In the genomic region with DNA sequence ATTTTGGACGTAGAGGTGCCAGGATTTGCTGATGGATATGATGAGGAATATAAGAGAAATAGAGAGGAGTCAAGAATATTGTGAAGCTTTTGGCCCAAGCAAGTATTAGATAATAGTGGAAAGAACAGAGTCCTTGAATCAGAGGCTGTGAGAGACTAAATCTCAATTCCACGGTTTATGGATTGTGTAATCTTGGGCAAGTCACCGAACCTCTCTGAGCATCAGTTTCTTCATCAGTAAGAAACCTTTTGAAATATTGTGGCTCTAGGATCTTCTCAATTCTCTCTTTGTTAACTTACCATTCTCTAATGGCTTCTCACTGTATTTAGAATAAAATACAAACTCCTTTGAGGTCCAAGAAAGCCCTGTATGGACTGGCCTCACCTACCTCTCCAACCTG, we compare ENCODE assay signal across 25 cellular contexts.
DNase-seq lines count a peak whose midpoint lies in the region; FAIRE-seq and TF ChIP-seq lines count a peak whose summit lies in the region.
"Had no signal": no experiment of that assay in that cellular context is flagged by ENCODE, and none has a peak within 500 bp of the region (broad histone marks: within the 10 kb centered on the region; RNA-seq: fewer than 3 reads in every experiment).

No MANE protein-coding gene starts in this region.

- intact Hi-C loops in posterior cingulate gyrus (cut with DNase I): no loop called here

- no peak overlapping the region for H3K4me3 ChIP-seq in fibroblast of villous mesenchyme (ENCODE audit: low read depth, low read length)
- H3K4me3 ChIP-seq: gastrocnemius medialis, transverse colon had no signal

- H3K27ac ChIP-seq in caudate nucleus (ENCODE audit: low read depth, low read length): no peak overlapping the region
- H3K27ac ChIP-seq: gastrocnemius medialis, transverse colon, WERI-Rb-1 had no signal

- DNase-seq in CD1c-positive myeloid dendritic cell (ENCODE audit: extremely low spot score) (peak; percentile 34), NOMO-1 (lab: John Stamatoyannopoulos, UW; ENCODE audit: unreplicated experiment in 2 of 2) (peak; percentile 62 to 95), amniotic epithelial cell (ENCODE audit: low read depth) (peak; percentile 74), fibroblast of villous mesenchyme (ENCODE audit: low read depth) (peak; percentile 6), caudate nucleus (lab: John Stamatoyannopoulos, UW) (no peak), posterior cingulate gyrus (no peak), GM19239 (ENCODE audit: insufficient read length, low spot score) (no peak), midbrain (lab: John Stamatoyannopoulos, UW) (no peak)
- DNase-seq: activated CD4-positive, alpha-beta T cell treated with anti-CD3 and anti-CD28 coated beads, Interleukin-2, amount 50 U/mL, for 1 hour; activated CD8-positive, alpha-beta memory T cell treated with anti-CD3 and anti-CD28 coated beads, Interleukin-2, amount 50 U/mL, for 4 hours; activated naive CD4-positive, alpha-beta T cell treated with anti-CD3 and anti-CD28 coated beads, Interleukin-2, amount 50 U/mL, for 16 hours; anterior cingulate cortex; CD4-positive, alpha-beta T cell; central memory CD4-positive, alpha-beta T cell; EL; gastrocnemius medialis; left ventricle myocardium superior; NCI-H510A treated with DMSO at 0.1 percent for 48 hours; nephron progenitor cell; NK-92 treated with Interleukin-12 subunit alpha and Interleukin-12 subunit beta, amount 100 ng/mL, for 24 hours; stimulated activated CD8-positive, alpha-beta memory T cell treated with anti-CD3 and anti-CD28 coated beads, Interleukin-4, amount 100 ng/mL, for 48 hours; T-helper 2 cell; transverse colon; WERI-Rb-1 had no signal

- no peak for FAIRE-seq in GM19239 (lab: Jason Lieb, UNC)
- FAIRE-seq: islet of Langerhans had no signal

- TF ChIP-seq CTCF in fibroblast of villous mesenchyme (IDR thresholded peaks at IDR 0.05; ENCODE audit: insufficient read depth, low read depth, low read length): no peak

Comparison
In these comparisons a context has a peak if more than half of its experiments do, and no peak if none do; other contexts are left out.
1. DNase-seq: peak in CD1c-positive myeloid dendritic cell (single experiment), NOMO-1 (2 of 2), amniotic epithelial cell (single experiment) and fibroblast of villous mesenchyme (single experiment); none in caudate nucleus (0 of 61), posterior cingulate gyrus (0 of 10), GM19239 (single experiment) and midbrain (single experiment).